ENCODE assay signal across 9 cellular contexts in the genomic region with DNA sequence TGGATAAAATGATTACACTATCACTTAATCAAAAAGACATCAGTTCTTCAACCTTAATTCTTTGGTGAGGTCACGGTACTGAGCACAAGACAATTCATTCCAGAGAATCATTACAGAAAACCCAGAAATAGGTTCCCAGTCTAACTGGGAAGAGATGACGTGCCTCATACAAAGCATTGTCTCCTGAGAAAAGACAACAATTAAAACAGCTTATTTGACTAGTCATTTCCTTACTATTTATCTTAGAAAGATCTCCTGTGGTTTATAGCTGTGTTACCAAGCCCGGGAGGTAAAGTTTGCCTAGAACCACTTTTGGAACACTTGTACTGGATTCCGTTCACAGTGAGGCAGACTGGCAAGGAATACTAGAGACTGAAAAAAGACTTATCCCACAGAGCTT. TPM values are rescaled to one million over a fixed set of nuclear protein-coding genes. Genes with fewer than 3 reads are reported as not detected.
DNase-seq lines count a peak whose midpoint lies in the region; ATAC-seq and TF ChIP-seq lines count a peak whose summit lies in the region.
"Had no signal": no experiment of that assay in that cellular context is flagged by ENCODE, and none has a peak within 500 bp of the region (broad histone marks: within the 10 kb centered on the region; RNA-seq: fewer than 3 reads in every experiment).

No MANE protein-coding gene starts in this region.

- peaks cover 7% of the 10 kb centered on the region; the same call in 1 of the 2 replicates for H3F3A ChIP-seq in SU-DHL-6 (ENCODE audit: insufficient read depth)

- DNase-seq in EL: peak; percentile 87
- DNase-seq in epithelial cell of esophagus (ENCODE audit: low read depth): peak; percentile 45
- DNase-seq in type B pancreatic cell (ENCODE audit: extremely low spot score, unreplicated experiment): no peak
- DNase-seq in T-helper 9 cell: no peak
- no peak for DNase-seq in H7
- DNase-seq: stimulated activated CD4-positive, alpha-beta T cell treated with anti-CD3 and anti-CD28 coated beads, Interleukin-1b, Interleukin-23, amount 100 ng/mL, for 48 hours had no signal

- H2AFZ ChIP-seq in SU-DHL-6 (ENCODE audit: low read depth, low read length, severe bottlenecking): no peak overlapping the region

- no peak overlapping the region for H3K27ac Mint-ChIP-seq in type B pancreatic cell

- H3K9me2 ChIP-seq in SU-DHL-6 (replicated peaks; ENCODE audit: insufficient read depth, low read length): no peaks in the 10 kb centered on the region

- H3K4me1 ChIP-seq in rectal smooth muscle tissue (ENCODE audit: control insufficient read depth, insufficient read depth, low read length): peaks cover 26% of the 10 kb centered on the region

- H3K4me3 Mint-ChIP-seq in type B pancreatic cell: no peak overlapping the region

- H3K27ac ChIP-seq in SU-DHL-6 (ENCODE audit: low read depth, low read length) (peak overlapping the region; percentile 10; the same call in 1 of the 2 replicates), rectal smooth muscle tissue (ENCODE audit: low read depth, low read length) (peak overlapping the region; percentile 60)

- H3K79me2 ChIP-seq in SU-DHL-6 (ENCODE audit: insufficient read depth, low read length): peaks cover 99% of the 10 kb centered on the region

- peak overlapping the region; percentile 20 for H3K4me2 ChIP-seq in SU-DHL-6 (ENCODE audit: low read depth, low read length, poor library complexity, severe bottlenecking)

- H3K27me3 ChIP-seq in SU-DHL-6 (ENCODE audit: low read length) (no peaks in the 10 kb centered on the region), rectal smooth muscle tissue (ENCODE audit: control insufficient read depth, insufficient read depth, low read length) (no peaks in the 10 kb centered on the region), H7 (ENCODE audit: control insufficient read depth, insufficient read depth, low read length) (no peaks in the 10 kb centered on the region)

- H3K4me3 ChIP-seq in SU-DHL-6 (ENCODE audit: insufficient read depth, low read length, poor library complexity, severe bottlenecking) (no peak overlapping the region), epithelial cell of esophagus (ENCODE audit: low read length) (no peak overlapping the region), rectal smooth muscle tissue (ENCODE audit: low read length) (no peak overlapping the region), H7 (ENCODE audit: insufficient read depth, low read depth, low read length) (no peak overlapping the region)

- ATAC-seq in GM21825 (IDR thresholded peaks at IDR 0.05; ENCODE audit: unreplicated experiment): no peak

- H3K27me3 Mint-ChIP-seq in type B pancreatic cell: no peaks in the 10 kb centered on the region

- H4K20me1 ChIP-seq in SU-DHL-6 (ENCODE audit: low read depth, low read length): peaks cover 25% of the 10 kb centered on the region; the same call in 1 of the 2 replicates

- TF ChIP-seq CTCF in SU-DHL-6 (IDR thresholded peaks at IDR 0.05; ENCODE audit: insufficient read depth, low read length, poor library complexity, severe bottlenecking): no peak
- TF ChIP-seq CTCF in epithelial cell of esophagus (IDR thresholded peaks at IDR 0.05; ENCODE audit: insufficient read depth, low read depth, low read length, missing control alignments): no peak
- no peak for TF ChIP-seq CTCF in type B pancreatic cell (conservative IDR thresholded peaks at IDR 0.05)

- H3K36me3 ChIP-seq in SU-DHL-6 (ENCODE audit: low read length) (peaks cover 13% of the 10 kb centered on the region), rectal smooth muscle tissue (ENCODE audit: control insufficient read depth, insufficient read depth, low read length) (no peaks in the 10 kb centered on the region), H7 (replicated peaks; ENCODE audit: control insufficient read depth, insufficient read depth, low read length) (peaks cover 3% of the 10 kb centered on the region)

- H3K36me3 Mint-ChIP-seq in type B pancreatic cell: peaks cover 13% of the 10 kb centered on the region

- H3K4me1 Mint-ChIP-seq in type B pancreatic cell (ENCODE audit: unreplicated experiment): peaks cover 21% of the 10 kb centered on the region

- H3K9me3 ChIP-seq in SU-DHL-6 (ENCODE audit: insufficient read depth, low read length): no peaks in the 10 kb centered on the region

- H3K9me3 Mint-ChIP-seq in type B pancreatic cell: no peaks in the 10 kb centered on the region

- H3K9ac ChIP-seq in SU-DHL-6 (ENCODE audit: low read length) (no peak overlapping the region), rectal smooth muscle tissue (ENCODE audit: low read length) (no peak overlapping the region)

RNA-seq across cellular contexts. Expression of a gene that starts 5.1 kb away (rescaled TPM):
- 47.8 and 58.0 TPM in 2 replicates for total RNA-seq in type B pancreatic cell (ENCODE audit: low replicate concordance)
- total RNA-seq in H7 (2014; rRNA removed; shearing (Covaris generic)): 53.2 and 56.6 TPM in 2 replicates

RNA-seq across cellular contexts. Expression of a gene that starts 43.4 kb away (rescaled TPM):
- total RNA-seq in type B pancreatic cell (ENCODE audit: low replicate concordance): 19.3 and 20.4 TPM in 2 replicates
- total RNA-seq in H7 (2014; rRNA removed; shearing (Covaris generic)): 11.9 and 17.0 TPM in 2 replicates

RNA-seq across cellular contexts. Expression of a gene that starts 48.7 kb away (rescaled TPM):
- 73.1 and 90.6 TPM in 2 replicates for total RNA-seq in type B pancreatic cell (ENCODE audit: low replicate concordance)
- 76.9 and 84.7 TPM in 2 replicates for total RNA-seq in H7 (2014; rRNA removed; shearing (Covaris generic))

RNA-seq across cellular contexts. Expression of a gene that starts 59.6 kb away (rescaled TPM):
- total RNA-seq in type B pancreatic cell (ENCODE audit: low replicate concordance): 6.9 and 11.5 TPM in 2 replicates
- total RNA-seq in H7 (2014; rRNA removed; shearing (Covaris generic)): 0.37 and 0.83 TPM in 2 replicates

Comparison
In these comparisons a context has a peak if more than half of its experiments do, and no peak if none do; other contexts are left out.
1. DNase-seq: peak in EL (single experiment) and epithelial cell of esophagus (single experiment); none in type B pancreatic cell (single experiment), T-helper 9 cell (single experiment) and H7 (single experiment).